In the genomic region with DNA sequence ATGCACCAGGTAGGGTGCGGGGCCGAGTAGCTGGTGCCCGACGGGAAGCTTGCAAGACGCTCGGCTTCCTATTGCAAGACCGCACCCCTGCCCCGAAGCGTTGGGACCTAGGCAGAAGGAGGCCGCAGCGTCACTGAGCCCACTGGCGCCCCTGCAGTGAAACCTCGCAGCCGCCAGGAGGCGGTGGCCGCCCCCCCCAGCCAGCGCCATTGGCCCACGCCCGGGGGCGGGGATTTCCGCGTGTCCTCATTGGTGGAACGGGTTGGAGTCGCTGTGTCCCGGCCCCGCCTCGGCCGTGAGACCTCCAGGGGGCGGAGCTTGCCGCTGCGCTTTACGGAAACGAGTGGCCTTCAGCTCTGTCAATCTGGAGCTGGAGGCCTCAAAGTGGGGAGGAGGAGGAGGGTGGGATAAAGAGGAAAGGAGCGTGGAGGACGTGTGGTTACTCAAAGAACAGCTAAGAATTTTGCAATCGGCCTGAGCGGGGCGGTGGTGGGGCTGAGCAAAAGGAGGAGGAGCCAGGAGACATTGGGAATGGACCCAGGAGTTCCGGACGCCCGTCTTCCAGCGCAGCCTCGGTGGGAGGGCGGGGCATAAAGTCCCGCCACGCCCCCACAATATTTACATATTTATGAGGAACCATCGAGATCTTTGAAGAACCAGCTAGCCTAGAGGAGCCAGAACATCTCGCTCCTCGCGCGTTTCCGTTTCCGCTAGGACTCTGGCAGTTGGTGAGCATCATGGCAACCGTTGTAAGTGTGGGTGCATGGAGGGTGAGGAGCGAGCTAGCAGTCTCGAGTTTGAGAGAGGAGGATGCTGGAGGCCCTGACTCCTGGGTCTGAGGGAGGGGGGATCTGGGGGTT, we compare ENCODE assay signal across 8 cellular contexts. TPM values are rescaled to one million over a fixed set of nuclear protein-coding genes. Genes with fewer than 3 reads are reported as not detected.
DNase-seq lines count a peak whose midpoint lies in the region; ATAC-seq, FAIRE-seq and TF ChIP-seq lines count a peak whose summit lies in the region.

Gene GYS1 (minus strand): TSS at position 135 of the 860 bp plus-strand sequence. CDS start 197 bp downstream, outside the sequence.
Gene RUVBL2 (plus strand): TSS at position 713 of the 860 bp plus-strand sequence. CDS start 25 bp downstream, at position 738.

- peaks cover 5 to 15% (median 6%) of the 10 kb centered on the region in 3 donors for H3K4me1 ChIP-seq in pancreas
- H3K4me1 ChIP-seq in tibial nerve: peaks cover 0 to 46% (median 25%) of the 10 kb centered on the region in 4 donors

- H3K9me2 ChIP-seq in SU-DHL-6 (replicated peaks; ENCODE audit: insufficient read depth, low read length): no peaks in the 10 kb centered on the region

- H3K4me2 ChIP-seq in SU-DHL-6 (ENCODE audit: low read depth, low read length, poor library complexity, severe bottlenecking): peak within 1 kb of the TSS; percentile 91

- H3F3A ChIP-seq in SU-DHL-6 (ENCODE audit: insufficient read depth): no peaks in the 10 kb centered on the region

- peak; percentile 79 to 90 for TF ChIP-seq POLR2A in tibial nerve (IDR thresholded peaks at IDR 0.05)

- H3K9me3 ChIP-seq in SU-DHL-6 (ENCODE audit: insufficient read depth, low read length): no peaks in the 10 kb centered on the region
- no peaks in the 10 kb centered on the region for H3K9me3 ChIP-seq in pancreas
- no peaks in the 10 kb centered on the region for H3K9me3 ChIP-seq in tibial nerve

- FAIRE-seq in pancreas (lab: Jason Lieb, UNC): peak; percentile 96

- H3K9ac ChIP-seq in SU-DHL-6 (ENCODE audit: low read length): peak within 1 kb of the TSS; percentile 92

- intact Hi-C loops in Right ventricle myocardium inferior (cut with DNase I): loop anchor here (2.0 kb wide), 1 partner anchor 29 kb away; the partner anchor contains the start of gene FTL
- intact Hi-C loops in pancreas (cut with DNase I): no loop called here

- ATAC-seq in HG02642 (IDR thresholded peaks at IDR 0.05; ENCODE audit: poor library complexity, unreplicated experiment) (peak; percentile 88), Right ventricle myocardium inferior (peak; percentile 94), pancreas (peak; percentile 91 to 96 (median 95))

- H3K79me2 ChIP-seq in SU-DHL-6 (ENCODE audit: insufficient read depth, low read length): peaks cover 50% of the 10 kb centered on the region

- peak within 1 kb of the TSS; percentile 89 for H3K27ac ChIP-seq in SU-DHL-6 (ENCODE audit: low read depth, low read length)
- peak within 1 kb of the TSS; percentile 62 to 93 (median 85) for H3K27ac ChIP-seq in pancreas
- H3K27ac ChIP-seq in tibial nerve: peak within 1 kb of the TSS; percentile 83 to 99 (median 92)

- peak; percentile 91 to 94 for TF ChIP-seq EP300 in tibial nerve (IDR thresholded peaks at IDR 0.05)

- H2AFZ ChIP-seq in SU-DHL-6 (ENCODE audit: low read depth, low read length, severe bottlenecking): peak within 1 kb of the TSS; percentile 74

- H3K36me3 ChIP-seq in SU-DHL-6 (ENCODE audit: low read length) (no peaks in the 10 kb centered on the region), pancreas (no peaks in the 10 kb centered on the region), tibial nerve (peaks cover 0 to 21% (median 1%) of the 10 kb centered on the region in 3 donors)

- H3K4me3 ChIP-seq in GM12864 (ENCODE audit: low read depth, low read length): peak within 1 kb of the TSS; percentile 98
- peak within 1 kb of the TSS; percentile 97 for H3K4me3 ChIP-seq in SU-DHL-6 (ENCODE audit: insufficient read depth, low read length, poor library complexity, severe bottlenecking)
- H3K4me3 ChIP-seq in pancreas: peak within 1 kb of the TSS; percentile 53 to 80 (median 66)
- peak within 1 kb of the TSS; percentile 55 to 92 (median 71) for H3K4me3 ChIP-seq in tibial nerve

- TF ChIP-seq CTCF in GM12864 (IDR thresholded peaks at IDR 0.05; ENCODE audit: low read depth, low read length, missing control alignments): peak; percentile 93
- peak; percentile 80 for TF ChIP-seq CTCF in SU-DHL-6 (IDR thresholded peaks at IDR 0.05; ENCODE audit: insufficient read depth, low read length, poor library complexity, severe bottlenecking)
- TF ChIP-seq CTCF in pancreas (IDR thresholded peaks at IDR 0.05): peak; percentile 93 to 99 (median 98)
- TF ChIP-seq CTCF in tibial nerve (IDR thresholded peaks at IDR 0.05): peak; percentile 99 to 100 (median 99)

- H3K27me3 ChIP-seq in SU-DHL-6 (ENCODE audit: low read length) (no peaks in the 10 kb centered on the region), pancreas (no peaks in the 10 kb centered on the region), tibial nerve (no peaks in the 10 kb centered on the region)

- no peaks in the 10 kb centered on the region for H4K20me1 ChIP-seq in SU-DHL-6 (ENCODE audit: low read depth, low read length)

- 0% methylated on average over 56 of the region's 56 CpGs for WGBS in pancreas, 2 donors
- WGBS in tibial nerve, 2 donors: 0 to 1% methylated on average over 40 to 43 of the region's 56 CpGs

- peak; percentile 98 for DNase-seq in GM12864 (ENCODE audit: low read depth)
- DNase-seq in NCI-H1105 treated with DMSO at 0.1 percent for 48 hours (lab: John Stamatoyannopoulos, UW): peak; percentile 98
- DNase-seq in activated naive CD8-positive, alpha-beta T cell treated with anti-CD3 and anti-CD28 coated beads, Interleukin-2, amount 50 U/mL, for 16 hours (ENCODE audit: low read depth, low spot score): peak; percentile 99
- peak; percentile 100 for DNase-seq in Right ventricle myocardium inferior (ENCODE audit: missing footprints)
- DNase-seq in pancreas: peak; percentile 99 to 100 (median 99)
- DNase-seq in tibial nerve (ENCODE audit: low spot score in 2 of 2): peak; percentile 98 to 99

RNA-seq across cellular contexts. Expression of gene GYS1, which starts in this region (rescaled TPM):
- 99.1 TPM for total RNA-seq in Right ventricle myocardium inferior
- total RNA-seq in pancreas: 10 to 100 TPM in 4 of 6 donors, 1 to 10 TPM in 2; 7.3 to 14.6 (median 12.2) TPM
- 10 to 100 TPM; 14.5 to 18.2 TPM for polyA plus RNA-seq in pancreas
- total RNA-seq in tibial nerve: 10 to 100 TPM; 28.8 to 42.0 (median 31.0) TPM

RNA-seq across cellular contexts. Expression of gene RUVBL2, which starts in this region (rescaled TPM):
- total RNA-seq in Right ventricle myocardium inferior (46.8 TPM), pancreas (10 to 100 TPM; 17.0 to 38.0 (median 29.1) TPM), tibial nerve (100 to 1,000 TPM in 1 of 4 donors, 10 to 100 TPM in 3; 69.2 to 120 (median 78.5) TPM)
- 10 to 100 TPM; 43.9 to 44.9 TPM for polyA plus RNA-seq in pancreas

Comparison
In these comparisons a context has a peak if more than half of its experiments do, and no peak if none do; other contexts are left out.
1. Peak in every context shown above with its lines: DNase-seq, ATAC-seq, H3K4me3 ChIP-seq and H3K27ac ChIP-seq.